17 cellular contexts compared by ENCODE assay signal in genomic region chr17:2354311-2354710, GRCh38. TPM values are rescaled to one million over a fixed set of nuclear protein-coding genes. Genes with fewer than 3 reads are reported as not detected.
DNase-seq lines count a peak whose midpoint lies in the region; ATAC-seq and TF ChIP-seq lines count a peak whose summit lies in the region.
"Had no signal": no experiment of that assay in that cellular context is flagged by ENCODE, and none has a peak within 500 bp of the region (broad histone marks: within the 10 kb centered on the region; RNA-seq: fewer than 3 reads in every experiment).

No MANE protein-coding gene starts in this region.

- H3K79me1 ChIP-seq in trophoblast cell (ENCODE audit: low read length), result no peaks in the 10 kb centered on the region

- CTCF ChIA-PET in activated CD8-positive, alpha-beta T cell treated with anti-CD3 and anti-CD28 coated beads, Interleukin-2, amount 10 ng/mL, durations not matched to agents 7 days and 5 days (lab: Charles Lee), result interaction anchor here (0.8 to 3.0 kb wide), 11 partner anchors 10 to 460 kb away, joined by 3 to 36 read pairs (median 4); partner anchors contain the start of genes SGSM2, SMG6, SRR and TSR1

- H4K12ac ChIP-seq in trophoblast cell (ENCODE audit: low read depth, low read length), result no peak overlapping the region

- no peaks in the 10 kb centered on the region for H3K27me3 Mint-ChIP-seq in T-helper 2 cell treated with Interferon-gamma antibody and Interleukin-4, amounts not matched to agents 5 μg/mL and 100 μg/mL, for 36 hours (ENCODE audit: low read depth)
- no peaks in the 10 kb centered on the region for H3K27me3 Mint-ChIP-seq in activated naive CD8-positive, alpha-beta T cell treated with anti-CD3 and anti-CD28 coated beads, Interleukin-2, amount 10 ng/mL, durations not matched to agents 7 days and 5 days
- no peaks in the 10 kb centered on the region for H3K27me3 Mint-ChIP-seq in activated naive CD8-positive, alpha-beta T cell treated with anti-CD3 and anti-CD28 coated beads for 36 hours
- no peaks in the 10 kb centered on the region for H3K27me3 Mint-ChIP-seq in activated CD8-positive, alpha-beta T cell treated with anti-CD3 and anti-CD28 coated beads, Interleukin-2, amount 10 ng/mL, durations not matched to agents 7 days and 5 days (ENCODE audit: low read depth)
- no peaks in the 10 kb centered on the region for H3K27me3 Mint-ChIP-seq in chondrocyte (ENCODE audit: low read depth)

- H3K4me1 Mint-ChIP-seq in T-helper 2 cell treated with Interferon-gamma antibody and Interleukin-4, amounts not matched to agents 5 μg/mL and 100 μg/mL, for 36 hours (ENCODE audit: low read depth), result peaks cover 15% of the 10 kb centered on the region
- peaks cover 11% of the 10 kb centered on the region for H3K4me1 Mint-ChIP-seq in activated naive CD8-positive, alpha-beta T cell treated with anti-CD3 and anti-CD28 coated beads, Interleukin-2, amount 10 ng/mL, durations not matched to agents 7 days and 5 days
- peaks cover 18% of the 10 kb centered on the region for H3K4me1 Mint-ChIP-seq in activated naive CD8-positive, alpha-beta T cell treated with anti-CD3 and anti-CD28 coated beads for 36 hours
- peaks cover 19% of the 10 kb centered on the region for H3K4me1 Mint-ChIP-seq in activated CD8-positive, alpha-beta T cell treated with anti-CD3 and anti-CD28 coated beads, Interleukin-2, amount 10 ng/mL, durations not matched to agents 7 days and 5 days (ENCODE audit: low read depth)
- peaks cover 7% of the 10 kb centered on the region for H3K4me1 Mint-ChIP-seq in chondrocyte (ENCODE audit: low read depth)

- H3K9ac ChIP-seq in trophoblast cell (ENCODE audit: low read length), result no peak overlapping the region

- WGBS in trophoblast cell (ENCODE audit: extremely low coverage, insufficient coverage, insufficient read length), result no CpG with 5 or more reads among the region's 8 CpGs

- H3K4me2 ChIP-seq in trophoblast cell (ENCODE audit: low read length), result no peak overlapping the region
- H3K4me2 ChIP-seq: BLaER1 had no signal

- H2BK120ac ChIP-seq in trophoblast cell (ENCODE audit: insufficient read depth, low read length, poor library complexity), result no peak overlapping the region

- TF ChIP-seq CTCF in chondrocyte (IDR thresholded peaks at IDR 0.05), result no peak

- peaks cover 4 to 8% of the 10 kb centered on the region in 2 experiments for H3K36me3 ChIP-seq in trophoblast cell (ENCODE audit: control insufficient read depth in 1 of 2, insufficient read depth in 2 of 2, low read length in 2 of 2)

- no peak overlapping the region for H2AK5ac ChIP-seq in trophoblast cell (ENCODE audit: low read length)

- H3K36me3 Mint-ChIP-seq in T-helper 2 cell treated with Interferon-gamma antibody and Interleukin-4, amounts not matched to agents 5 μg/mL and 100 μg/mL, for 36 hours (ENCODE audit: low read depth), result no peaks in the 10 kb centered on the region
- no peaks in the 10 kb centered on the region for H3K36me3 Mint-ChIP-seq in activated naive CD8-positive, alpha-beta T cell treated with anti-CD3 and anti-CD28 coated beads, Interleukin-2, amount 10 ng/mL, durations not matched to agents 7 days and 5 days
- H3K36me3 Mint-ChIP-seq in activated naive CD8-positive, alpha-beta T cell treated with anti-CD3 and anti-CD28 coated beads for 36 hours, result peaks cover 3% of the 10 kb centered on the region
- no peaks in the 10 kb centered on the region for H3K36me3 Mint-ChIP-seq in activated CD8-positive, alpha-beta T cell treated with anti-CD3 and anti-CD28 coated beads, Interleukin-2, amount 10 ng/mL, durations not matched to agents 7 days and 5 days (ENCODE audit: low read depth)
- H3K36me3 Mint-ChIP-seq in chondrocyte (ENCODE audit: low read depth), result no peaks in the 10 kb centered on the region

- no peak overlapping the region for H3K4me3 ChIP-seq in trophoblast cell (ENCODE audit: low read depth, low read length)
- H3K4me3 ChIP-seq: BLaER1 had no signal

- peak overlapping the region; percentile 43 for H3K4me3 Mint-ChIP-seq in T-helper 2 cell treated with Interferon-gamma antibody and Interleukin-4, amounts not matched to agents 5 μg/mL and 100 μg/mL, for 36 hours
- peak overlapping the region; percentile 10 for H3K4me3 Mint-ChIP-seq in activated naive CD8-positive, alpha-beta T cell treated with anti-CD3 and anti-CD28 coated beads, Interleukin-2, amount 10 ng/mL, durations not matched to agents 7 days and 5 days
- no peak overlapping the region for H3K4me3 Mint-ChIP-seq in activated naive CD8-positive, alpha-beta T cell treated with anti-CD3 and anti-CD28 coated beads for 36 hours
- no peak overlapping the region for H3K4me3 Mint-ChIP-seq in activated CD8-positive, alpha-beta T cell treated with anti-CD3 and anti-CD28 coated beads, Interleukin-2, amount 10 ng/mL, durations not matched to agents 7 days and 5 days
- no peak overlapping the region for H3K4me3 Mint-ChIP-seq in chondrocyte (ENCODE audit: unreplicated experiment)

- no peak overlapping the region for H3K27ac ChIP-seq in trophoblast cell (ENCODE audit: low read depth, low read length)
- H3K27ac ChIP-seq: BLaER1 had no signal

- H3K4me1 ChIP-seq in trophoblast cell (ENCODE audit: control insufficient read depth in 1 of 2, insufficient read depth in 2 of 2, low read length in 2 of 2), result no peaks in the 10 kb centered on the region

- no peak overlapping the region for H4K91ac ChIP-seq in trophoblast cell (ENCODE audit: low read depth, low read length)

- H2AFZ ChIP-seq in trophoblast cell (ENCODE audit: insufficient read depth, low read length, poor library complexity), result no peak overlapping the region

- H2BK5ac ChIP-seq in trophoblast cell (ENCODE audit: low read depth, low read length, poor library complexity), result no peak overlapping the region

- no peak overlapping the region for H3K23ac ChIP-seq in trophoblast cell (ENCODE audit: low read length)

- no peak overlapping the region for H3K4ac ChIP-seq in trophoblast cell (ENCODE audit: low read depth, low read length)

- no peaks in the 10 kb centered on the region for H3K9me3 ChIP-seq in trophoblast cell (ENCODE audit: insufficient read depth, low read depth, low read length)
- H3K9me3 ChIP-seq: BLaER1 had no signal

- no peak overlapping the region for H3K14ac ChIP-seq in trophoblast cell (ENCODE audit: low read length)

- no peaks in the 10 kb centered on the region for H3K27me3 ChIP-seq in trophoblast cell (ENCODE audit: insufficient read depth, low read length)
- H3K27me3 ChIP-seq: BLaER1 had no signal

- no peaks in the 10 kb centered on the region for H3K79me2 ChIP-seq in trophoblast cell (ENCODE audit: control insufficient read depth, insufficient read depth, low read length, poor library complexity)

- H4K8ac ChIP-seq in trophoblast cell (ENCODE audit: low read depth, low read length), result no peak overlapping the region

- POLR2A ChIA-PET in activated naive CD8-positive, alpha-beta T cell treated with anti-CD3 and anti-CD28 coated beads, Interleukin-2, amount 10 ng/mL, durations not matched to agents 7 days and 5 days (lab: Charles Lee), result interaction anchor here (0.9 to 2.3 kb wide), 6 partner anchors 16 to 303 kb away, joined by 3 to 13 read pairs (median 4); partner anchors contain the start of genes HIC1 and TSR1
- POLR2A ChIA-PET in activated CD8-positive, alpha-beta T cell treated with anti-CD3 and anti-CD28 coated beads, Interleukin-2, amount 10 ng/mL, durations not matched to agents 7 days and 5 days (lab: Charles Lee), result interaction anchor here (0.7 to 2.3 kb wide), 3 partner anchors 15 to 38 kb away, joined by 3 to 10 read pairs (median 5); partner anchors contain the start of genes SGSM2 and TSR1

- H2BK12ac ChIP-seq in trophoblast cell (ENCODE audit: low read length), result no peak overlapping the region

- no peak overlapping the region for H3K27ac Mint-ChIP-seq in T-helper 2 cell treated with Interferon-gamma antibody and Interleukin-4, amounts not matched to agents 5 μg/mL and 100 μg/mL, for 36 hours
- peak overlapping the region; percentile 94 for H3K27ac Mint-ChIP-seq in activated naive CD8-positive, alpha-beta T cell treated with anti-CD3 and anti-CD28 coated beads, Interleukin-2, amount 10 ng/mL, durations not matched to agents 7 days and 5 days
- H3K27ac Mint-ChIP-seq in activated naive CD8-positive, alpha-beta T cell treated with anti-CD3 and anti-CD28 coated beads for 36 hours, result no peak overlapping the region
- peak overlapping the region; percentile 96 for H3K27ac Mint-ChIP-seq in activated CD8-positive, alpha-beta T cell treated with anti-CD3 and anti-CD28 coated beads, Interleukin-2, amount 10 ng/mL, durations not matched to agents 7 days and 5 days
- H3K27ac Mint-ChIP-seq in chondrocyte (ENCODE audit: unreplicated experiment), result no peak overlapping the region

- H3K9me3 Mint-ChIP-seq in T-helper 2 cell treated with Interferon-gamma antibody and Interleukin-4, amounts not matched to agents 5 μg/mL and 100 μg/mL, for 36 hours, result no peaks in the 10 kb centered on the region
- no peaks in the 10 kb centered on the region for H3K9me3 Mint-ChIP-seq in activated naive CD8-positive, alpha-beta T cell treated with anti-CD3 and anti-CD28 coated beads, Interleukin-2, amount 10 ng/mL, durations not matched to agents 7 days and 5 days
- H3K9me3 Mint-ChIP-seq in activated naive CD8-positive, alpha-beta T cell treated with anti-CD3 and anti-CD28 coated beads for 36 hours, result no peaks in the 10 kb centered on the region
- no peaks in the 10 kb centered on the region for H3K9me3 Mint-ChIP-seq in activated CD8-positive, alpha-beta T cell treated with anti-CD3 and anti-CD28 coated beads, Interleukin-2, amount 10 ng/mL, durations not matched to agents 7 days and 5 days (ENCODE audit: insufficient read depth)
- H3K9me3 Mint-ChIP-seq in chondrocyte (ENCODE audit: low read depth), result no peaks in the 10 kb centered on the region

- no peak for ATAC-seq in activated naive CD8-positive, alpha-beta T cell treated with anti-CD3 and anti-CD28 coated beads, Interleukin-2, amount 10 ng/mL, durations not matched to agents 7 days and 5 days (ENCODE audit: low read depth)
- no peak for ATAC-seq in activated CD8-positive, alpha-beta T cell treated with anti-CD3 and anti-CD28 coated beads, Interleukin-2, amount 10 ng/mL, durations not matched to agents 7 days and 5 days

- no peak overlapping the region for H3K18ac ChIP-seq in trophoblast cell (ENCODE audit: low read length)

- DNase-seq in T-helper 2 cell treated with Interferon-gamma antibody and Interleukin-4, amounts not matched to agents 5 μg/mL and 100 μg/mL, for 36 hours (ENCODE audit: low spot score), result no peak
- DNase-seq in T-helper 2 cell, result no peak
- DNase-seq in activated naive CD8-positive, alpha-beta T cell treated with anti-CD3 and anti-CD28 coated beads, Interleukin-2, amount 10 ng/mL, durations not matched to agents 7 days and 5 days, result no peak
- no peak for DNase-seq in activated naive CD8-positive, alpha-beta T cell treated with anti-CD3 and anti-CD28 coated beads for 36 hours
- DNase-seq in activated CD8-positive, alpha-beta T cell treated with anti-CD3 and anti-CD28 coated beads, Interleukin-2, amount 10 ng/mL, durations not matched to agents 7 days and 5 days, result no peak
- peak; percentile 12 to 17 for DNase-seq in trophoblast cell
- no peak for DNase-seq in chondrocyte (ENCODE audit: low spot score)
- DNase-seq in NCI-H526 treated with DMSO at 0.1 percent for 48 hours (lab: John Stamatoyannopoulos, UW), result no peak
- DNase-seq: COR-L47, GOT3, KG1, NCI-H1436, NCI-H2029, NCI-H2171, NCI-H446, RPMI8226 had no signal

RNA-seq across cellular contexts. Expression of gene SGSM2, which starts 17.0 kb away (rescaled TPM):
- 100 to 1,000 TPM; 116 to 131 TPM for total RNA-seq in activated naive CD8-positive, alpha-beta T cell treated with anti-CD3 and anti-CD28 coated beads, Interleukin-2, amount 10 ng/mL, durations not matched to agents 7 days and 5 days
- 10 to 100 TPM; 35.7 to 36.8 TPM for total RNA-seq in activated naive CD8-positive, alpha-beta T cell treated with anti-CD3 and anti-CD28 coated beads for 36 hours
- 10 to 100 TPM; 65.9 to 67.8 TPM for total RNA-seq in activated CD8-positive, alpha-beta T cell treated with anti-CD3 and anti-CD28 coated beads, Interleukin-2, amount 10 ng/mL, durations not matched to agents 7 days and 5 days
- polyA plus RNA-seq in trophoblast cell (2013), result 44.8 and 47.2 TPM in 2 replicates
- total RNA-seq in chondrocyte, result 43.2 to 52.6 TPM (median 43.2 TPM) in 3 replicates

RNA-seq across cellular contexts. Expression of gene TSR1, which starts 18.1 kb away (rescaled TPM):
- total RNA-seq in activated naive CD8-positive, alpha-beta T cell treated with anti-CD3 and anti-CD28 coated beads, Interleukin-2, amount 10 ng/mL, durations not matched to agents 7 days and 5 days, result 10 to 100 TPM; 27.8 to 30.2 TPM
- total RNA-seq in activated naive CD8-positive, alpha-beta T cell treated with anti-CD3 and anti-CD28 coated beads for 36 hours, result 100 to 1,000 TPM; 115 to 120 TPM
- total RNA-seq in activated CD8-positive, alpha-beta T cell treated with anti-CD3 and anti-CD28 coated beads, Interleukin-2, amount 10 ng/mL, durations not matched to agents 7 days and 5 days, result 10 to 100 TPM; 36.0 to 36.6 TPM
- polyA plus RNA-seq in trophoblast cell (2013), result 25.0 and 26.0 TPM in 2 replicates
- total RNA-seq in chondrocyte, result 21.1 to 24.5 TPM (median 21.6 TPM) in 3 replicates

RNA-seq across cellular contexts. Expression of gene MNT, which starts 46.5 kb away (rescaled TPM):
- total RNA-seq in activated naive CD8-positive, alpha-beta T cell treated with anti-CD3 and anti-CD28 coated beads, Interleukin-2, amount 10 ng/mL, durations not matched to agents 7 days and 5 days, result 10 to 100 TPM; 35.6 to 38.6 TPM
- total RNA-seq in activated naive CD8-positive, alpha-beta T cell treated with anti-CD3 and anti-CD28 coated beads for 36 hours, result 10 to 100 TPM; 23.8 to 25.6 TPM
- total RNA-seq in activated CD8-positive, alpha-beta T cell treated with anti-CD3 and anti-CD28 coated beads, Interleukin-2, amount 10 ng/mL, durations not matched to agents 7 days and 5 days, result 10 to 100 TPM; 24.1 to 24.2 TPM
- polyA plus RNA-seq in trophoblast cell (2013), result 16.2 and 16.6 TPM in 2 replicates
- total RNA-seq in chondrocyte, result 22.7 to 29.8 TPM (median 29.4 TPM) in 3 replicates

RNA-seq across cellular contexts. Expression of gene SRR, which starts 50.6 kb away (rescaled TPM):
- total RNA-seq in activated naive CD8-positive, alpha-beta T cell treated with anti-CD3 and anti-CD28 coated beads, Interleukin-2, amount 10 ng/mL, durations not matched to agents 7 days and 5 days, result 10 to 100 TPM; 16.3 to 19.8 TPM
- 10 to 100 TPM; 10.9 to 13.1 TPM for total RNA-seq in activated naive CD8-positive, alpha-beta T cell treated with anti-CD3 and anti-CD28 coated beads for 36 hours
- total RNA-seq in activated CD8-positive, alpha-beta T cell treated with anti-CD3 and anti-CD28 coated beads, Interleukin-2, amount 10 ng/mL, durations not matched to agents 7 days and 5 days, result 10 to 100 TPM; 18.7 to 23.1 TPM
- 14.3 and 15.6 TPM in 2 replicates for polyA plus RNA-seq in trophoblast cell (2013)
- total RNA-seq in chondrocyte, result 14.7 to 16.5 TPM (median 14.7 TPM) in 3 replicates

RNA-seq across cellular contexts. Expression of gene SMG6, which starts 50.7 kb away (rescaled TPM):
- 10 to 100 TPM; 48.5 to 58.3 TPM for total RNA-seq in activated naive CD8-positive, alpha-beta T cell treated with anti-CD3 and anti-CD28 coated beads, Interleukin-2, amount 10 ng/mL, durations not matched to agents 7 days and 5 days
- 10 to 100 TPM; 48.7 to 51.8 TPM for total RNA-seq in activated naive CD8-positive, alpha-beta T cell treated with anti-CD3 and anti-CD28 coated beads for 36 hours
- total RNA-seq in activated CD8-positive, alpha-beta T cell treated with anti-CD3 and anti-CD28 coated beads, Interleukin-2, amount 10 ng/mL, durations not matched to agents 7 days and 5 days, result 10 to 100 TPM; 49.8 to 55.9 TPM
- polyA plus RNA-seq in trophoblast cell (2013), result 16.7 and 17.2 TPM in 2 replicates
- total RNA-seq in chondrocyte, result 28.7 to 33.6 TPM (median 30.1 TPM) in 3 replicates

Comparison
In these comparisons a context has a peak if more than half of its experiments do, and no peak if none do; other contexts are left out.
1. H3K27ac Mint-ChIP-seq: peak in activated naive CD8-positive, alpha-beta T cell treated with anti-CD3 and anti-CD28 coated beads, Interleukin-2, amount 10 ng/mL, durations not matched to agents 7 days and 5 days (single experiment) and activated CD8-positive, alpha-beta T cell treated with anti-CD3 and anti-CD28 coated beads, Interleukin-2, amount 10 ng/mL, durations not matched to agents 7 days and 5 days (single experiment); none in T-helper 2 cell treated with Interferon-gamma antibody and Interleukin-4, amounts not matched to agents 5 μg/mL and 100 μg/mL, for 36 hours (single experiment), activated naive CD8-positive, alpha-beta T cell treated with anti-CD3 and anti-CD28 coated beads for 36 hours (single experiment) and chondrocyte (single experiment).
2. H3K4me3 Mint-ChIP-seq: peak in T-helper 2 cell treated with Interferon-gamma antibody and Interleukin-4, amounts not matched to agents 5 μg/mL and 100 μg/mL, for 36 hours (single experiment) and activated naive CD8-positive, alpha-beta T cell treated with anti-CD3 and anti-CD28 coated beads, Interleukin-2, amount 10 ng/mL, durations not matched to agents 7 days and 5 days (single experiment); none in activated naive CD8-positive, alpha-beta T cell treated with anti-CD3 and anti-CD28 coated beads for 36 hours (single experiment), activated CD8-positive, alpha-beta T cell treated with anti-CD3 and anti-CD28 coated beads, Interleukin-2, amount 10 ng/mL, durations not matched to agents 7 days and 5 days (single experiment) and chondrocyte (single experiment).
3. DNase-seq: peak in trophoblast cell (2 of 2); none in T-helper 2 cell treated with Interferon-gamma antibody and Interleukin-4, amounts not matched to agents 5 μg/mL and 100 μg/mL, for 36 hours (single experiment), T-helper 2 cell (0 of 5), activated naive CD8-positive, alpha-beta T cell treated with anti-CD3 and anti-CD28 coated beads, Interleukin-2, amount 10 ng/mL, durations not matched to agents 7 days and 5 days (single experiment), activated naive CD8-positive, alpha-beta T cell treated with anti-CD3 and anti-CD28 coated beads for 36 hours (single experiment), activated CD8-positive, alpha-beta T cell treated with anti-CD3 and anti-CD28 coated beads, Interleukin-2, amount 10 ng/mL, durations not matched to agents 7 days and 5 days (single experiment), chondrocyte (single experiment) and NCI-H526 treated with DMSO at 0.1 percent for 48 hours (single experiment).